ENCODE assay signal across 23 cellular contexts in the genomic region with DNA sequence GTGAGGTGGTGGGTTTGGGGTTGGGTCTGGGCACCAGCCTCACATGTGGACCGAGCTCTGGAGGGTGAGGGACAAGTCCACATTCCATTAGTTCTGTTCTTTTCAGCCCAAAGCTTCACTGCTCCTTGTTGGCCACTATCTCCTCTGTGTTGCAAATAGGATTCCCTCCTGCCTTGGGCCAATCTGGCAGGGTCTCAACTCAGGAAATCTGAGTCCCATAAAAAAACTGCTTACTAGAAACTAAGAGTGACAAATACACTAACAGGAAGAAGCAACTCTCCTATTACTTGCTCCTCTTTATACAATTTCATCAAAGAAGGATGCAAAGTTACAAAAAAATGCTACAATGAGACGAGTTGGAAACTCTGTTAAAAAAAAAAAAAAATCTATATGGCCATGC.
"Had no signal": no experiment of that assay in that cellular context is flagged by ENCODE, and none has a peak within 500 bp of the region (broad histone marks: within the 10 kb centered on the region; RNA-seq: fewer than 3 reads in every experiment).

No MANE protein-coding gene starts in this region.

- H3K4me1 Mint-ChIP-seq: central memory CD8-positive, alpha-beta T cell had no signal

- DNase-seq: activated CD4-positive, alpha-beta T cell treated with anti-CD3 and anti-CD28 coated beads for 48 hours; activated CD8-positive, alpha-beta T cell treated with anti-CD3 and anti-CD28 coated beads for 36 hours; activated gamma-delta T cell treated with Interleukin-2 at 50 U/mL for 16 hours; activated naive CD8-positive, alpha-beta T cell treated with anti-CD3 and anti-CD28 coated beads for 36 hours; activated T-cell treated with anti-CD3 and anti-CD28 coated beads, Interleukin-2, amount 50 U/mL, for 4 hours; brain microvascular endothelial cell; esophagus squamous epithelium; glutamatergic neuron; hypothalamus; kidney; left ventricle myocardium inferior; natural killer cell; nucleus accumbens; right cardiac atrium; stimulated activated CD4-positive, alpha-beta T cell treated with anti-CD3 and anti-CD28 coated beads, Interleukin-15, amount 100 ng/mL, for 24 hours; stimulated activated CD4-positive, alpha-beta T cell treated with anti-CD3 and anti-CD28 coated beads, Interleukin-4, amount 100 ng/mL, for 1 hour; stimulated activated naive CD4-positive, alpha-beta T cell treated with Interleukin-2 at 50 U/mL for 16 hours; substantia nigra had no signal

- H3K27ac Mint-ChIP-seq: activated CD8-positive, alpha-beta T cell treated with anti-CD3 and anti-CD28 coated beads for 36 hours; activated naive CD8-positive, alpha-beta T cell treated with anti-CD3 and anti-CD28 coated beads for 36 hours; natural killer cell had no signal

- H3K4me3 ChIP-seq: coronary artery, esophagus squamous epithelium, left ventricle myocardium inferior, skin epidermis, tibial nerve, vagina had no signal

- H3K9me3 ChIP-seq: esophagus squamous epithelium, left ventricle myocardium inferior, tibial nerve, vagina had no signal

- H3K27me3 ChIP-seq: brain microvascular endothelial cell, esophagus squamous epithelium, tibial nerve, vagina had no signal

- H3K4me3 Mint-ChIP-seq: activated CD8-positive, alpha-beta T cell treated with anti-CD3 and anti-CD28 coated beads for 36 hours; activated naive CD8-positive, alpha-beta T cell treated with anti-CD3 and anti-CD28 coated beads for 36 hours; activated T-cell treated with anti-CD3 and anti-CD28 coated beads, Interleukin-2, amount 50 U/mL, for 4 hours; central memory CD8-positive, alpha-beta T cell; natural killer cell had no signal

- ATAC-seq: activated CD8-positive, alpha-beta T cell treated with anti-CD3 and anti-CD28 coated beads for 36 hours; activated T-cell treated with anti-CD3 and anti-CD28 coated beads, Interleukin-2, amount 50 U/mL, for 4 hours; natural killer cell; right cardiac atrium had no signal

- H3K27me3 Mint-ChIP-seq: activated CD8-positive, alpha-beta T cell treated with anti-CD3 and anti-CD28 coated beads for 36 hours; activated naive CD8-positive, alpha-beta T cell treated with anti-CD3 and anti-CD28 coated beads for 36 hours; central memory CD8-positive, alpha-beta T cell had no signal

- H3K36me3 Mint-ChIP-seq: activated naive CD8-positive, alpha-beta T cell treated with anti-CD3 and anti-CD28 coated beads for 36 hours had no signal

- H3K9me3 Mint-ChIP-seq: activated CD8-positive, alpha-beta T cell treated with anti-CD3 and anti-CD28 coated beads for 36 hours; activated naive CD8-positive, alpha-beta T cell treated with anti-CD3 and anti-CD28 coated beads for 36 hours; activated T-cell treated with anti-CD3 and anti-CD28 coated beads, Interleukin-2, amount 50 U/mL, for 4 hours; central memory CD8-positive, alpha-beta T cell; natural killer cell had no signal

- H3K27ac ChIP-seq: brain microvascular endothelial cell, coronary artery, esophagus squamous epithelium, left ventricle myocardium inferior, skin epidermis, tibial nerve, vagina had no signal

- H3K4me1 ChIP-seq: esophagus squamous epithelium, vagina had no signal

- H3K36me3 ChIP-seq: brain microvascular endothelial cell had no signal
